11 cellular contexts compared by ENCODE assay signal in the genomic region with DNA sequence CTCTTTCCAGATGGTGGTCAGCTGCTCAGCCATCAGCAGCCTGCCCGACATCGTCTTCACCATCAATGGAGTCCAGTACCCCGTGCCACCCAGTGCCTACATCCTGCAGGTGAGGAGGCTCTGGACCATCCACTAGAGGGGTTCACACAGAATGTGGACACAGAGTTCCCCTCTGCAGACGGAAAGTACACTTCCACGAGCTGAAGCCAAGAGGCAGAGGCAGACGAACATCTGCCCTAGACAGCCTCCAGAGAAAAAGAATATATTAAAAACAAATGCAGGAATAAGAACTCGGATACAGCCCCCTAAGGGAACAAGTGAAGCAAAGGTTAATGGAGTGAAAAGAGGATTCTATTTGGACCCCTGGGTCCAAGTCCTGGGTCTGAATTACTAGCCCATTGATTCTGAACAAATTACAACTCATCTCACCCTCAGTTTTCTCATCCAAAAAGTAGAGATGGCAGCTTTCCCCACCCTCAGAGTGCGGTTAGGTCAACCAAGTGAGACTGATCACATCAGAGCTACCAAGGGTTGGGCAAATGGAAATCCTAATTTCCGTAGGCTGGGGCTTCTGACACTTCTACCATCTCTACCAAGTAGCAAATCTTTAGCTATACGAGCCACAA. TPM values are rescaled to one million over a fixed set of nuclear protein-coding genes. Genes with fewer than 3 reads are reported as not detected.
"Had no signal": no experiment of that assay in that cellular context is flagged by ENCODE, and none has a peak within 500 bp of the region (broad histone marks: within the 10 kb centered on the region; RNA-seq: fewer than 3 reads in every experiment).

No MANE protein-coding gene starts in this region.

RNA-seq across cellular contexts. Expression of a gene that starts 8.1 kb away (rescaled TPM):
- total RNA-seq: kidney epithelial cell, left colon, left lobe of liver, lung, lung microvascular endothelial cell, mammary epithelial cell, mesothelial cell of epicardium had no signal

RNA-seq across cellular contexts. Expression of a gene that starts 10.7 kb away (rescaled TPM):
- total RNA-seq: kidney, kidney epithelial cell, lung microvascular endothelial cell, mammary epithelial cell, mesothelial cell of epicardium, mucosa of gallbladder had no signal

RNA-seq across cellular contexts. Expression of a gene that starts 29.5 kb away (rescaled TPM):
- total RNA-seq: kidney epithelial cell, left ventricle myocardium inferior, lower leg skin, lung microvascular endothelial cell, mammary epithelial cell, mesothelial cell of epicardium, mucosa of gallbladder had no signal
